20 cellular contexts compared by ENCODE assay signal in genomic region chr3:165192610-165193192, GRCh38. TPM values are rescaled to one million over a fixed set of nuclear protein-coding genes. Genes with fewer than 3 reads are reported as not detected.
A peak's percentile ranks its signal among the peaks of the same experiment; 100 is the strongest.
DNase-seq lines count a peak whose midpoint lies in the region; ATAC-seq, FAIRE-seq and TF ChIP-seq lines count a peak whose summit lies in the region.
"Had no signal": no experiment of that assay in that cellular context is flagged by ENCODE, and none has a peak within 500 bp of the region (broad histone marks: within the 10 kb centered on the region; RNA-seq: fewer than 3 reads in every experiment).

No MANE protein-coding gene starts in this region.

- intact Hi-C loops in left ventricle myocardium inferior (cut with micrococcal nuclease) = no loop called here
- intact Hi-C loops in vagina (cut with DNase I) = no loop called here
- intact Hi-C loops in PC-9 (cut with micrococcal nuclease; ENCODE audit: unreplicated experiment) = no loop called here

- no peak for FAIRE-seq in GM12892 (lab: Jason Lieb, UNC)

- no peaks in the 10 kb centered on the region for H3K79me2 ChIP-seq in PC-9 (ENCODE audit: low read depth)

- ATAC-seq in GM21619 (IDR thresholded peaks at IDR 0.05; ENCODE audit: unreplicated experiment) = no peak
- ATAC-seq: PC-3 had no signal

- H3K27ac ChIP-seq in cardiac muscle cell (no peak overlapping the region), left ventricle myocardium inferior (replicated peaks) (no peak overlapping the region), muscle layer of colon (ENCODE audit: low read depth, low read length) (no peak overlapping the region), vagina (no peak overlapping the region), PC-9 (no peak overlapping the region)
- H3K27ac ChIP-seq: ovary had no signal

- POLR2A ChIA-PET in PC-9 (lab: Charles Lee; ENCODE audit: unreplicated experiment) = no interaction called here

- H3K9me2 ChIP-seq in PC-9 (ENCODE audit: insufficient read depth) = no peaks in the 10 kb centered on the region

- H3K27me3 ChIP-seq in cardiac muscle cell (peaks cover 56% of the 10 kb centered on the region), left ventricle myocardium inferior (ENCODE audit: low read depth) (peaks cover 82% of the 10 kb centered on the region), muscle layer of colon (ENCODE audit: control insufficient read depth in 1 of 2, insufficient read depth in 2 of 2, low read length in 2 of 2) (peaks cover 27 to 37% of the 10 kb centered on the region in 2 donors), vagina (peaks cover 4% of the 10 kb centered on the region), PC-9 (ENCODE audit: insufficient read depth, low read depth) (no peaks in the 10 kb centered on the region)
- H3K27me3 ChIP-seq: ovary had no signal

- no peaks in the 10 kb centered on the region for H4K20me1 ChIP-seq in PC-9 (ENCODE audit: insufficient read depth)

- no peak overlapping the region for H3K27ac Mint-ChIP-seq in endothelial cell (ENCODE audit: unreplicated experiment)
- H3K27ac Mint-ChIP-seq: T-helper 1 cell treated with Interleukin-12 subunit alpha and Interleukin-12 subunit beta and Interleukin-4 antibody, amounts not matched to agents 30 μg/mL and 1 μg/mL, for 36 hours had no signal

- H2AFZ ChIP-seq in PC-9 = no peak overlapping the region

- H3K9me3 Mint-ChIP-seq in endothelial cell (ENCODE audit: unreplicated experiment) = no peaks in the 10 kb centered on the region
- H3K9me3 Mint-ChIP-seq: T-helper 1 cell treated with Interleukin-12 subunit alpha and Interleukin-12 subunit beta and Interleukin-4 antibody, amounts not matched to agents 30 μg/mL and 1 μg/mL, for 36 hours had no signal

- H3K9ac ChIP-seq in muscle layer of colon (ENCODE audit: low read length) = no peak overlapping the region

- H3K4me1 ChIP-seq in cardiac muscle cell (ENCODE audit: low read depth) = peaks cover 13% of the 10 kb centered on the region
- H3K4me1 ChIP-seq in left ventricle myocardium inferior = peaks cover 40% of the 10 kb centered on the region
- H3K4me1 ChIP-seq in muscle layer of colon (ENCODE audit: insufficient read depth, low read length) = peaks cover 28% of the 10 kb centered on the region
- H3K4me1 ChIP-seq in vagina = peaks cover 36% of the 10 kb centered on the region
- H3K4me1 ChIP-seq in PC-9 (replicated peaks; ENCODE audit: insufficient read depth) = no peaks in the 10 kb centered on the region

- H3K4me3 ChIP-seq in cardiac muscle cell (peak overlapping the region; percentile 52), left ventricle myocardium inferior (no peak overlapping the region), muscle layer of colon (ENCODE audit: low read depth in 1 of 2, low read length in 2 of 2) (peak overlapping the region; percentile 16 to 61), vagina (peak overlapping the region; percentile 15 to 50), PC-9 (no peak overlapping the region)
- H3K4me3 ChIP-seq: lung had no signal

- H3K4me2 ChIP-seq in PC-9 = no peak overlapping the region

- H3K27me3 Mint-ChIP-seq in endothelial cell (ENCODE audit: unreplicated experiment) = peaks cover 24% of the 10 kb centered on the region

- no peaks in the 10 kb centered on the region for H3K9me3 ChIP-seq in cardiac muscle cell (ENCODE audit: low read depth)
- H3K9me3 ChIP-seq in left ventricle myocardium inferior (replicated peaks) = no peaks in the 10 kb centered on the region
- H3K9me3 ChIP-seq in muscle layer of colon (ENCODE audit: low read length) = no peaks in the 10 kb centered on the region
- H3K9me3 ChIP-seq in vagina = no peaks in the 10 kb centered on the region
- no peaks in the 10 kb centered on the region for H3K9me3 ChIP-seq in PC-9 (ENCODE audit: insufficient read depth, low read depth)
- H3K9me3 ChIP-seq: ovary, uterus had no signal

- no peak for TF ChIP-seq POLR2A in vagina (IDR thresholded peaks at IDR 0.05)
- no peak for TF ChIP-seq POLR2A in GM12892 (IDR thresholded peaks at IDR 0.05; ENCODE audit: low read depth, low read length)

- no TSS peak for BruUV-seq in PC-9 (replicated peaks; lab: Mats Ljungman, UMichigan)

- peaks cover 39% of the 10 kb centered on the region for H3K4me1 Mint-ChIP-seq in endothelial cell (ENCODE audit: unreplicated experiment)

- TF ChIP-seq CTCF in cardiac muscle cell (IDR thresholded peaks at IDR 0.05; ENCODE audit: low read depth, low read length) (no peak), left ventricle myocardium inferior (IDR thresholded peaks at IDR 0.05; ENCODE audit: borderline replicate concordance) (no peak), endothelial cell (IDR thresholded peaks at IDR 0.05; ENCODE audit: unreplicated experiment) (no peak), vagina (IDR thresholded peaks at IDR 0.05) (no peak), PC-9 (conservative IDR thresholded peaks at IDR 0.05) (no peak)

- H3F3A ChIP-seq in PC-9 (ENCODE audit: insufficient read depth, low read depth) = no peaks in the 10 kb centered on the region

- peaks cover 3% of the 10 kb centered on the region for H3K36me3 Mint-ChIP-seq in endothelial cell (ENCODE audit: low read depth, unreplicated experiment)

- H3K36me3 ChIP-seq in cardiac muscle cell (no peaks in the 10 kb centered on the region), left ventricle myocardium inferior (no peaks in the 10 kb centered on the region), muscle layer of colon (ENCODE audit: insufficient read depth, low read length) (no peaks in the 10 kb centered on the region), vagina (no peaks in the 10 kb centered on the region), PC-9 (ENCODE audit: low read depth) (no peaks in the 10 kb centered on the region)
- H3K36me3 ChIP-seq: ovary, uterus had no signal

- CTCF ChIA-PET in PC-9 (lab: Charles Lee) = interaction anchor here (0.6 kb wide), 1 partner anchor 1060 kb away, joined by 3 read pairs; no protein-coding TSS in a partner anchor

- H3K4me3 Mint-ChIP-seq in endothelial cell (ENCODE audit: unreplicated experiment) = peak overlapping the region; percentile 82
- H3K4me3 Mint-ChIP-seq: T-helper 1 cell treated with Interleukin-12 subunit alpha and Interleukin-12 subunit beta and Interleukin-4 antibody, amounts not matched to agents 30 μg/mL and 1 μg/mL, for 36 hours had no signal

- peak in 1 of 2 donors; percentile 18 for DNase-seq in cardiac muscle cell (ENCODE audit: low read depth in 1 of 2, low spot score in 1 of 2)
- no peak for DNase-seq in left ventricle myocardium inferior
- DNase-seq in endothelial cell (ENCODE audit: low spot score) = peak; percentile 13
- no peak for DNase-seq in vagina (ENCODE audit: extremely low spot score in 2 of 2)
- DNase-seq in GM12892 (ENCODE audit: insufficient read length) = no peak
- DNase-seq in PC-9 = no peak
- DNase-seq: activated CD4-positive, alpha-beta T cell treated with anti-CD3 and anti-CD28 coated beads for 4 hours; activated T-cell treated with anti-CD3 and anti-CD28 coated beads, Interleukin-2, amount 50 U/mL, for 48 hours; Calu3; NCI-H187 treated with DMSO at 0.1 percent for 48 hours; ovary; PC-3; stimulated activated CD4-positive, alpha-beta T cell treated with anti-CD3 and anti-CD28 coated beads, Interleukin-1b, Interleukin-23, amount 100 ng/mL, for 48 hours had no signal

RNA-seq across cellular contexts. Expression of gene SLITRK3, which starts 3.5 kb away (rescaled TPM):
- total RNA-seq in cardiac muscle cell = 0.18 TPM in 2 replicates
- polyA plus RNA-seq in cardiac muscle cell = 0.24 TPM in 1 of 2 replicates, not detected in the other
- total RNA-seq in left ventricle myocardium inferior = not detected
- total RNA-seq in endothelial cell (ENCODE audit: unreplicated experiment) = not detected
- total RNA-seq in vagina = 2.9 TPM
- not detected for polyA plus RNA-seq in GM12892 (2012; ENCODE audit: missing spikeins)
- not detected in 2 replicates for total RNA-seq in PC-9 (2021)
- total RNA-seq: Calu3, glomerular endothelial cell, PC-3 had no signal
- polyA plus RNA-seq: AG04450 had no signal

Comparison
In these comparisons a context has a peak if more than half of its experiments do, and no peak if none do; other contexts are left out.
1. H3K4me3 ChIP-seq: peak in cardiac muscle cell (single experiment), muscle layer of colon (2 of 2) and vagina (2 of 2); none in left ventricle myocardium inferior (single experiment) and PC-9 (single experiment).